ENCODE assay signal across 22 cellular contexts in the genomic region with DNA sequence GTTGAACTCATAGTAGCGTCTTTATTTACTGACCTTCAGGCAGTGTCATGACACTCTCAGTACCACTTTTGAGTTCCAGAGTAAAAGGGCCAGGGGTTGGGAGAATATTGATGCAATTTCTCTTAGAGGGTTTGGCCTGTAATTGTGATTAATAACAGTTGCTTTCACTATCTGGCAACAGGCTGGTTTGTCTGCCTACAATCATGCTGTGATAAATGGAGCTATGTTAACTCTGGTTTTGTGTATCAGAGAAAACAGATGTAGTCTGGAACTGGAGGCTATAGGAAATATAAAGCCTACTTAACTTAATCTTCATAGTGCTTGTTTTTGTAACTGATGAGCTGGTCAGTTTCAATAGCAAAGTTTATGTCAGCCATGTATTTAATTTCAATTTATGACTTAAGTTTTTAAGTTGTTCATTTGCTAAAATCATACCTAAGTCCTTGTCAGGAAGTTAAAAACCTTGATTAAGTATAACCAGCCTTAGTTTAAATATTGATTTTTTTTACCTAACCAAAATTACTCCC.
DNase-seq lines count a peak whose midpoint lies in the region; ATAC-seq lines count a peak whose summit lies in the region.
"Had no signal": no experiment of that assay in that cellular context is flagged by ENCODE, and none has a peak within 500 bp of the region (broad histone marks: within the 10 kb centered on the region; RNA-seq: fewer than 3 reads in every experiment).

No MANE protein-coding gene starts in this region.

- H3K27me3 Mint-ChIP-seq in T-helper 17 cell: no peaks in the 10 kb centered on the region
- no peaks in the 10 kb centered on the region for H3K27me3 Mint-ChIP-seq in T-helper 2 cell treated with Interferon-gamma antibody and Interleukin-4, amounts not matched to agents 5 μg/mL and 100 μg/mL, for 36 hours (ENCODE audit: low read depth)
- H3K27me3 Mint-ChIP-seq: activated naive CD8-positive, alpha-beta T cell treated with anti-CD3 and anti-CD28 coated beads, Interleukin-2, amount 50 U/mL, for 24 hours had no signal

- H3K9me3 ChIP-seq in T-helper 17 cell (ENCODE audit: control insufficient read depth, low read length, poor library complexity, severe bottlenecking): no peaks in the 10 kb centered on the region
- H3K9me3 ChIP-seq: upper lobe of left lung had no signal

- no peak overlapping the region for H3K4me3 Mint-ChIP-seq in T-helper 17 cell
- no peak overlapping the region for H3K4me3 Mint-ChIP-seq in T-helper 2 cell treated with Interferon-gamma antibody and Interleukin-4, amounts not matched to agents 5 μg/mL and 100 μg/mL, for 36 hours
- H3K4me3 Mint-ChIP-seq: activated naive CD8-positive, alpha-beta T cell treated with anti-CD3 and anti-CD28 coated beads, Interleukin-2, amount 50 U/mL, for 24 hours; HFFc6; T-helper 1 cell treated with Interleukin-12 subunit alpha and Interleukin-12 subunit beta and Interleukin-4 antibody, amounts not matched to agents 30 μg/mL and 1 μg/mL, for 36 hours had no signal

- H3K9me3 Mint-ChIP-seq in T-helper 2 cell treated with Interferon-gamma antibody and Interleukin-4, amounts not matched to agents 5 μg/mL and 100 μg/mL, for 36 hours: no peaks in the 10 kb centered on the region
- H3K9me3 Mint-ChIP-seq: activated naive CD8-positive, alpha-beta T cell treated with anti-CD3 and anti-CD28 coated beads, Interleukin-2, amount 50 U/mL, for 24 hours; HFFc6; T-helper 1 cell treated with Interleukin-12 subunit alpha and Interleukin-12 subunit beta and Interleukin-4 antibody, amounts not matched to agents 30 μg/mL and 1 μg/mL, for 36 hours had no signal

- peak overlapping the region; percentile 11 for H3K27ac Mint-ChIP-seq in T-helper 17 cell
- no peak overlapping the region for H3K27ac Mint-ChIP-seq in T-helper 2 cell treated with Interferon-gamma antibody and Interleukin-4, amounts not matched to agents 5 μg/mL and 100 μg/mL, for 36 hours
- H3K27ac Mint-ChIP-seq: activated naive CD8-positive, alpha-beta T cell treated with anti-CD3 and anti-CD28 coated beads, Interleukin-2, amount 50 U/mL, for 24 hours; HFFc6; T-helper 1 cell treated with Interleukin-12 subunit alpha and Interleukin-12 subunit beta and Interleukin-4 antibody, amounts not matched to agents 30 μg/mL and 1 μg/mL, for 36 hours had no signal

- DNase-seq in DMS 273 treated with DMSO at 0.1 percent for 48 hours (lab: John Stamatoyannopoulos, UW): peak; percentile 45
- peak; percentile 24 for DNase-seq in NCI-H1694 (lab: John Stamatoyannopoulos, UW)
- DNase-seq in T-helper 17 cell: no peak
- DNase-seq in left kidney (ENCODE audit: low read depth, low spot score): peak; percentile 51
- no peak for DNase-seq in activated CD4-positive, CD25-positive, alpha-beta regulatory T cell treated with anti-CD3 and anti-CD28 coated beads, Interleukin-2, amount 50 U/mL, for 72 hours
- DNase-seq in NCI-H774 (lab: John Stamatoyannopoulos, UW): no peak
- DNase-seq in cortex of kidney (lab: John Stamatoyannopoulos, UW): no peak
- no peak for DNase-seq in T-helper 2 cell treated with Interferon-gamma antibody and Interleukin-4, amounts not matched to agents 5 μg/mL and 100 μg/mL, for 36 hours (ENCODE audit: low spot score)
- DNase-seq: activated CD4-positive, alpha-beta T cell treated with anti-CD3 and anti-CD28 coated beads, Interleukin-2, amount 50 U/mL, for 4 hours; activated CD8-positive, alpha-beta memory T cell treated with anti-CD3 and anti-CD28 coated beads, Interleukin-2, amount 50 U/mL, for 48 hours; activated effector memory CD4-positive, alpha-beta T cell treated with Interleukin-2 at 50 U/mL for 16 hours; activated naive CD8-positive, alpha-beta T cell treated with anti-CD3 and anti-CD28 coated beads, Interleukin-2, amount 50 U/mL, for 24 hours; foreskin fibroblast; HFFc6; left ventricle myocardium superior; NCI-H1436 treated with DMSO at 0.1 percent for 48 hours; NCI-H524; SHP77; stimulated activated CD8-positive, alpha-beta memory T cell treated with anti-CD3 and anti-CD28 coated beads, Interleukin-4, amount 100 ng/mL, for 48 hours; upper lobe of left lung; WERI-Rb-1 had no signal

- H3K36me3 Mint-ChIP-seq in T-helper 17 cell (ENCODE audit: low read depth): peaks cover 6% of the 10 kb centered on the region
- H3K36me3 Mint-ChIP-seq in T-helper 2 cell treated with Interferon-gamma antibody and Interleukin-4, amounts not matched to agents 5 μg/mL and 100 μg/mL, for 36 hours (ENCODE audit: low read depth): peaks cover 6% of the 10 kb centered on the region

- no peaks in the 10 kb centered on the region for H3K4me1 Mint-ChIP-seq in T-helper 17 cell
- H3K4me1 Mint-ChIP-seq in T-helper 2 cell treated with Interferon-gamma antibody and Interleukin-4, amounts not matched to agents 5 μg/mL and 100 μg/mL, for 36 hours (ENCODE audit: low read depth): peaks cover 1% of the 10 kb centered on the region
- H3K4me1 Mint-ChIP-seq: activated naive CD8-positive, alpha-beta T cell treated with anti-CD3 and anti-CD28 coated beads, Interleukin-2, amount 50 U/mL, for 24 hours had no signal

- no peak for ATAC-seq in T-helper 17 cell
- ATAC-seq: activated naive CD8-positive, alpha-beta T cell treated with anti-CD3 and anti-CD28 coated beads, Interleukin-2, amount 50 U/mL, for 24 hours; left ventricle myocardium superior had no signal

Comparison
In these comparisons a context has a peak if more than half of its experiments do, and no peak if none do; other contexts are left out.
1. DNase-seq: peak in DMS 273 treated with DMSO at 0.1 percent for 48 hours (single experiment), NCI-H1694 (single experiment) and left kidney (single experiment); none in T-helper 17 cell (0 of 3), activated CD4-positive, CD25-positive, alpha-beta regulatory T cell treated with anti-CD3 and anti-CD28 coated beads, Interleukin-2, amount 50 U/mL, for 72 hours (single experiment), NCI-H774 (single experiment), cortex of kidney (single experiment) and T-helper 2 cell treated with Interferon-gamma antibody and Interleukin-4, amounts not matched to agents 5 μg/mL and 100 μg/mL, for 36 hours (single experiment).